Comparison of ENCODE assay signal across 13 cellular contexts in the genomic region with DNA sequence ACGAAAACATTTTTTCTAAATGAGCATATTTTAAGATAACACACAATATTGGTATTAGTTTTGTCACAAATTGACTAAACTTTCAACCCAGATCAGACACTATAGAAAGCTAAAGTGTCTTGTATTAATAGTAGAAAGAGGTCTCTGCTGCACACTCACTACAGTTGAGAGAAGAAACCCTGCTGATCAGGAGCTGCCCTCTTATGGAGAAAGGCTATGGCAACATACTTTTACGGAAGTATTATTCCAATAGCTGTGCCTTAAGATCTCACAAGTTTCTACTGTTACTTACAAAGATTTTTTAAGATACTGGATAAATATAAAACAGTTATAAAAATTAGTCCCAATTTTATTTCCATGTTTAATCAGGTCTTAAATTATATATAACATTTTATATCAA.
DNase-seq lines count a peak whose midpoint lies in the region; ATAC-seq and TF ChIP-seq lines count a peak whose summit lies in the region.
"Had no signal": no experiment of that assay in that cellular context is flagged by ENCODE, and none has a peak within 500 bp of the region (broad histone marks: within the 10 kb centered on the region; RNA-seq: fewer than 3 reads in every experiment).

No MANE protein-coding gene starts in this region.

- H3K9me3 Mint-ChIP-seq in endodermal cell = no peaks in the 10 kb centered on the region

- H3K9ac ChIP-seq in endodermal cell (ENCODE audit: extremely low read depth, low read length, poor library complexity, severe bottlenecking) = no peak overlapping the region

- no peaks in the 10 kb centered on the region for H3K36me3 Mint-ChIP-seq in endodermal cell (ENCODE audit: low read depth)

- 100% methylated on average over 1 of the region's 2 CpGs; no CpG with 5 or more reads in 1 of the 2 experiments for WGBS in endodermal cell (ENCODE audit: insufficient coverage in 1 of 2, insufficient read length in 1 of 2), 2 experiments

- H3K27me3 Mint-ChIP-seq in endodermal cell (ENCODE audit: insufficient read depth) = no peaks in the 10 kb centered on the region

- peak; percentile 54 for TF ChIP-seq CTCF in endodermal cell (conservative IDR thresholded peaks at IDR 0.05)

- H3K27ac ChIP-seq in endodermal cell (ENCODE audit: low read depth, low read length) = no peak overlapping the region

- no peak overlapping the region for H3K27ac Mint-ChIP-seq in endodermal cell

- peaks cover 4% of the 10 kb centered on the region for H3K4me1 Mint-ChIP-seq in endodermal cell

- no peaks in the 10 kb centered on the region for H3K4me1 ChIP-seq in endodermal cell (ENCODE audit: control insufficient read depth, insufficient read depth, low read length)

- H3K4me3 Mint-ChIP-seq in endodermal cell = no peak overlapping the region

- DNase-seq in NCI-H1105 treated with DMSO at 0.1 percent for 48 hours (lab: John Stamatoyannopoulos, UW) = peak; percentile 27
- DNase-seq in NCI-H1105 (lab: John Stamatoyannopoulos, UW) = no peak
- peak; percentile 1 for DNase-seq in MG63
- DNase-seq in endodermal cell = no peak
- peak; percentile 40 for DNase-seq in renal cortical epithelial cell (ENCODE audit: low read depth)
- no peak for DNase-seq in activated effector memory CD4-positive, alpha-beta T cell treated with anti-CD3 and anti-CD28 coated beads, Interleukin-2, amount 50 U/mL, for 16 hours
- DNase-seq in stimulated activated CD4-positive, alpha-beta T cell treated with anti-CD3 and anti-CD28 coated beads, Interleukin-15, amount 100 ng/mL, for 24 hours = no peak
- DNase-seq: left colon; NCI-H510A treated with DMSO at 0.1 percent for 48 hours; occipital lobe; stimulated activated naive CD4-positive, alpha-beta T cell had no signal

- H3K9me3 ChIP-seq in MG63 (no peaks in the 10 kb centered on the region), endodermal cell (ENCODE audit: control insufficient read depth, low read length) (no peaks in the 10 kb centered on the region)

- ATAC-seq in HG02870 (IDR thresholded peaks at IDR 0.05; ENCODE audit: unreplicated experiment) = no peak
- ATAC-seq: K562, left colon had no signal

- H3K4me3 ChIP-seq in MG63 = no peak overlapping the region
- H3K4me3 ChIP-seq in endodermal cell (ENCODE audit: low read length) = no peak overlapping the region
- H3K4me3 ChIP-seq: K562 had no signal

- no peaks in the 10 kb centered on the region for H3K36me3 ChIP-seq in MG63
- H3K36me3 ChIP-seq in endodermal cell (ENCODE audit: control insufficient read depth, insufficient read depth, low read length) = no peaks in the 10 kb centered on the region

- no peaks in the 10 kb centered on the region for H3K27me3 ChIP-seq in MG63
- H3K27me3 ChIP-seq in endodermal cell (ENCODE audit: control insufficient read depth, insufficient read depth, low read length, poor library complexity, severe bottlenecking) = no peaks in the 10 kb centered on the region

Comparison
In these comparisons a context has a peak if more than half of its experiments do, and no peak if none do; other contexts are left out.
1. DNase-seq: peak in NCI-H1105 treated with DMSO at 0.1 percent for 48 hours (single experiment), MG63 (single experiment) and renal cortical epithelial cell (single experiment); none in NCI-H1105 (single experiment), endodermal cell (single experiment), activated effector memory CD4-positive, alpha-beta T cell treated with anti-CD3 and anti-CD28 coated beads, Interleukin-2, amount 50 U/mL, for 16 hours (single experiment) and stimulated activated CD4-positive, alpha-beta T cell treated with anti-CD3 and anti-CD28 coated beads, Interleukin-15, amount 100 ng/mL, for 24 hours (single experiment).